Comparison of ENCODE assay signal across 17 cellular contexts in genomic region chr2:8389373-8390108, GRCh38.
DNase-seq lines count a peak whose midpoint lies in the region; ATAC-seq and TF ChIP-seq lines count a peak whose summit lies in the region.
"Had no signal": no experiment of that assay in that cellular context is flagged by ENCODE, and none has a peak within 500 bp of the region (broad histone marks: within the 10 kb centered on the region; RNA-seq: fewer than 3 reads in every experiment).

No MANE protein-coding gene starts in this region.

- peak overlapping the region; percentile 60 for H3K4me3 ChIP-seq in SK-N-MC
- no peak overlapping the region for H3K4me3 ChIP-seq in fibroblast of mammary gland (ENCODE audit: control insufficient read depth, low read depth, low read length)
- H3K4me3 ChIP-seq: lower lobe of right lung, smooth muscle cell, suprapubic skin had no signal

- peaks cover 10% of the 10 kb centered on the region for H3K4me1 Mint-ChIP-seq in type B pancreatic cell (ENCODE audit: unreplicated experiment)

- no peaks in the 10 kb centered on the region for H3K36me3 Mint-ChIP-seq in type B pancreatic cell

- peak overlapping the region; percentile 48 for H3K27ac Mint-ChIP-seq in type B pancreatic cell

- peak overlapping the region; percentile 73 for H3K9ac ChIP-seq in SK-N-MC (ENCODE audit: insufficient read length)

- DNase-seq in left cardiac atrium = no peak
- DNase-seq in left ventricle myocardium superior = no peak
- DNase-seq in SK-N-MC (ENCODE audit: low read depth, low spot score) = peak; percentile 92
- peak; percentile 43 for DNase-seq in fibroblast of mammary gland (ENCODE audit: low read depth)
- DNase-seq in type B pancreatic cell (ENCODE audit: extremely low spot score, unreplicated experiment) = no peak
- no peak for DNase-seq in hypothalamus (lab: John Stamatoyannopoulos, UW)
- DNase-seq: ACHN; activated CD4-positive, alpha-beta T cell treated with anti-CD3 and anti-CD28 coated beads, Interleukin-2, amount 10 ng/mL, durations not matched to agents 24 days and 14 days; activated T-cell treated with anti-CD3 and anti-CD28 coated beads, Interleukin-2, amount 50 U/mL, for 48 hours; head of caudate nucleus; lower lobe of right lung; NCI-H1092; NCI-H345 had no signal

- no peaks in the 10 kb centered on the region for H3K36me3 ChIP-seq in SK-N-MC (ENCODE audit: insufficient read depth, low read length)
- H3K36me3 ChIP-seq: lower lobe of right lung, suprapubic skin had no signal

- intact Hi-C loops in left cardiac atrium (cut with DNase I) (no loop called here), left ventricle myocardium superior (cut with micrococcal nuclease) (no loop called here)

- TF ChIP-seq CTCF in fibroblast of mammary gland (conservative IDR thresholded peaks at IDR 0.05; ENCODE audit: control insufficient read depth, insufficient read depth, low read depth, low read length) (no peak), type B pancreatic cell (conservative IDR thresholded peaks at IDR 0.05) (no peak)

- ATAC-seq in left cardiac atrium (peak; percentile 23 to 81), left ventricle myocardium superior (no peak), GM18873 (IDR thresholded peaks at IDR 0.05; ENCODE audit: low FRiP score, unreplicated experiment) (no peak), GM21619 (IDR thresholded peaks at IDR 0.05; ENCODE audit: unreplicated experiment) (no peak)
- ATAC-seq: lower lobe of right lung had no signal

- H3K27ac ChIP-seq in SK-N-MC = peak overlapping the region; percentile 99
- H3K27ac ChIP-seq: lower lobe of right lung, suprapubic skin had no signal

- H3K4me3 Mint-ChIP-seq in type B pancreatic cell = no peak overlapping the region
- H3K4me3 Mint-ChIP-seq: activated CD4-positive, alpha-beta T cell treated with anti-CD3 and anti-CD28 coated beads, Interleukin-2, amount 10 ng/mL, durations not matched to agents 24 days and 14 days had no signal

- H3K9me3 Mint-ChIP-seq in type B pancreatic cell = no peaks in the 10 kb centered on the region

- H3K9me3 ChIP-seq in SK-N-MC (ENCODE audit: low read depth, low read length) = no peaks in the 10 kb centered on the region
- H3K9me3 ChIP-seq: lower lobe of right lung, suprapubic skin had no signal

- no peaks in the 10 kb centered on the region for H3K27me3 Mint-ChIP-seq in type B pancreatic cell

Comparison
In these comparisons a context has a peak if more than half of its experiments do, and no peak if none do; other contexts are left out.
1. ATAC-seq: peak in left cardiac atrium (2 of 2); none in left ventricle myocardium superior (single experiment), GM18873 (single experiment) and GM21619 (single experiment).
2. DNase-seq: peak in SK-N-MC (single experiment) and fibroblast of mammary gland (single experiment); none in left cardiac atrium (single experiment), left ventricle myocardium superior (single experiment), type B pancreatic cell (single experiment) and hypothalamus (0 of 51).